Comparison of ENCODE assay signal across 1 cellular context in the genomic region with DNA sequence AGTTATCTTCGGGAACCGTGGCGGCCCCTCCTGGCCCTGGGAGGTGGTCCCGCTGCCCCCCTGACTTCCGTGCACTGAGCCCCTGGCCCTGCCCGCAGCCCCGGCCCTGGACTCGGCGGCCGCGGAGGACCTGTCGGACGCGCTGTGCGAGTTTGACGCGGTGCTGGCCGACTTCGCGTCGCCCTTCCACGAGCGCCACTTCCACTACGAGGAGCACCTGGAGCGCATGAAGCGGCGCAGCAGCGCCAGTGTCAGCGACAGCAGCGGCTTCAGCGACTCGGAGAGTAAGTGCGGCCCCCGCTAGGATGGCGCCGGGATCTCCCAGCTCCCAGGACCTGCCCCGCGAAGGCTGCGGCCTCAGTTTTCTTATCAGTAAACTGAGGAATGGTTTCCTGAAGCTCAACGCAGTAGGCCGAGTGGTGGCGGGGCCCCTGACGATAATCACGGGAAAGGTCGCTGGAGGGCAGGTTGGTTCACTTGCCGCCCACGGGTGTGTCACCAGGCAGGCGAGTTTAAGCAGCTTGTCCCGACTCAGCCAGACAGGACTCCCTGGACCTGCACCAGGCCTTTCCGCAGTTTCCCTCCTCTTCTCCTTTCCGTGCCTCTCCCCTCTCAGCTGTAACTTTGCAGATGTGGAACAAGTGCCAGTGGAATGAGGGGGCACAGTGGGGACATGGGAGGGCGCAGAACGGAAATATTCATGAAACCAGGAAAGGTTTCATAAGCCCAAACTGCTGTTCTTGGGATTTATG.
TF ChIP-seq lines count a peak whose summit lies in the region.

No MANE protein-coding gene starts in this region.

TF ChIP-seq in K562, 482 proteins besides CTCF, POLR2A, EP300 and RAD21 (continued from another document):
- TF ChIP-seq, protein P1, sequence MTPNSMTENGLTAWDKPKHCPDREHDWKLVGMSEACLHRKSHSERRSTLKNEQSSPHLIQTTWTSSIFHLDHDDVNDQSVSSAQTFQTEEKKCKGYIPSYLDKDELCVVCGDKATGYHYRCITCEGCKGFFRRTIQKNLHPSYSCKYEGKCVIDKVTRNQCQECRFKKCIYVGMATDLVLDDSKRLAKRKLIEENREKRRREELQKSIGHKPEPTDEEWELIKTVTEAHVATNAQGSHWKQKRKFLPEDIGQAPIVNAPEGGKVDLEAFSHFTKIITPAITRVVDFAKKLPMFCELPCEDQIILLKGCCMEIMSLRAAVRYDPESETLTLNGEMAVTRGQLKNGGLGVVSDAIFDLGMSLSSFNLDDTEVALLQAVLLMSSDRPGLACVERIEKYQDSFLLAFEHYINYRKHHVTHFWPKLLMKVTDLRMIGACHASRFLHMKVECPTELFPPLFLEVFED (CRISPR knock-in tag; conservative IDR thresholded peaks at IDR 0.05), result no peak
- no peak for TF ChIP-seq FOSL1 (tag; conservative IDR thresholded peaks at IDR 0.05)
- TF ChIP-seq, protein P2, sequence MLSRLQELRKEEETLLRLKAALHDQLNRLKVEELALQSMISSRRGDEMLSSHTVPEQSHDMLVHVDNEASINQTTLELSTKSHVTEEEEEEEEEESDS (CRISPR knock-in tag; IDR thresholded peaks at IDR 0.05), result no peak
- no peak for TF ChIP-seq FOXJ2 (tag; IDR thresholded peaks at IDR 0.05)
- peak in 1 of 2 experiments; percentile 33; a peak in 1 of 4 replicates for TF ChIP-seq RCOR1 (IDR thresholded peaks at IDR 0.05; ENCODE audit: borderline replicate concordance in 1 of 2, low read depth in 2 of 2, low read length in 2 of 2)
- TF ChIP-seq CXXC5 (CRISPR knock-in tag; IDR thresholded peaks at IDR 0.05), result peak; percentile 65
- TF ChIP-seq CREB1 (IDR thresholded peaks at IDR 0.05), result peak; percentile 48; the same call in 1 of the 2 replicates
- TF ChIP-seq CREB1 (CRISPR knock-in tag; IDR thresholded peaks at IDR 0.05), result no peak
- peak; percentile 53; the same call in 1 of the 2 replicates for TF ChIP-seq POLR2G (IDR thresholded peaks at IDR 0.05; ENCODE audit: low read depth, low read length)
- TF ChIP-seq CTBP1 (IDR thresholded peaks at IDR 0.05; ENCODE audit: borderline replicate concordance), result peak; percentile 35; the same call in 1 of the 2 replicates
- TF ChIP-seq SMAD4 (CRISPR knock-in tag; conservative IDR thresholded peaks at IDR 0.05), result 0 out of 2 replicates have a peak, but pooled peaks have one; percentile 7
- peak in 1 of 2 experiments; percentile 56; a peak in 1 of 4 replicates for TF ChIP-seq MAZ (CRISPR knock-in tag; conservative IDR thresholded peaks at IDR 0.05 in 1 of 2, IDR thresholded peaks at IDR 0.05 in 1 of 2)
- TF ChIP-seq CREM (IDR thresholded peaks at IDR 0.05; ENCODE audit: low read depth), result 0 out of 2 replicates have a peak, but pooled peaks have one; percentile 44
- TF ChIP-seq, protein P3, sequence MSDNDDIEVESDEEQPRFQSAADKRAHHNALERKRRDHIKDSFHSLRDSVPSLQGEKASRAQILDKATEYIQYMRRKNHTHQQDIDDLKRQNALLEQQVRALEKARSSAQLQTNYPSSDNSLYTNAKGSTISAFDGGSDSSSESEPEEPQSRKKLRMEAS (CRISPR knock-in tag; IDR thresholded peaks at IDR 0.05), result peak; percentile 81
- peak; percentile 74; the same call in 1 of the 2 replicates for TF ChIP-seq KAT7 (CRISPR knock-in tag; IDR thresholded peaks at IDR 0.05; ENCODE audit: borderline replicate concordance)
- TF ChIP-seq, protein P4, sequence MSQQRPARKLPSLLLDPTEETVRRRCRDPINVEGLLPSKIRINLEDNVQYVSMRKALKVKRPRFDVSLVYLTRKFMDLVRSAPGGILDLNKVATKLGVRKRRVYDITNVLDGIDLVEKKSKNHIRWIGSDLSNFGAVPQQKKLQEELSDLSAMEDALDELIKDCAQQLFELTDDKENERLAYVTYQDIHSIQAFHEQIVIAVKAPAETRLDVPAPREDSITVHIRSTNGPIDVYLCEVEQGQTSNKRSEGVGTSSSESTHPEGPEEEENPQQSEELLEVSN (IDR thresholded peaks at IDR 0.05; ENCODE audit: borderline replicate concordance in 1 of 2, extremely low read depth in 1 of 2, insufficient read depth in 1 of 2, insufficient read length in 1 of 2, low read depth in 1 of 2, low read length in 1 of 2, poor library complexity in 1 of 2, severe bottlenecking in 1 of 2), result peak; percentile 52 to 87
- peak; percentile 91 for TF ChIP-seq L3MBTL2 (IDR thresholded peaks at IDR 0.05)
- no peak for TF ChIP-seq ZC3H11A (IDR thresholded peaks at IDR 0.05; ENCODE audit: low read depth, low read length)
- TF ChIP-seq EGR1 (conservative IDR thresholded peaks at IDR 0.05), result peak; percentile 72
- TF ChIP-seq ZFX (CRISPR knock-in tag; IDR thresholded peaks at IDR 0.05), result peak; percentile 76
- TF ChIP-seq, protein P5, sequence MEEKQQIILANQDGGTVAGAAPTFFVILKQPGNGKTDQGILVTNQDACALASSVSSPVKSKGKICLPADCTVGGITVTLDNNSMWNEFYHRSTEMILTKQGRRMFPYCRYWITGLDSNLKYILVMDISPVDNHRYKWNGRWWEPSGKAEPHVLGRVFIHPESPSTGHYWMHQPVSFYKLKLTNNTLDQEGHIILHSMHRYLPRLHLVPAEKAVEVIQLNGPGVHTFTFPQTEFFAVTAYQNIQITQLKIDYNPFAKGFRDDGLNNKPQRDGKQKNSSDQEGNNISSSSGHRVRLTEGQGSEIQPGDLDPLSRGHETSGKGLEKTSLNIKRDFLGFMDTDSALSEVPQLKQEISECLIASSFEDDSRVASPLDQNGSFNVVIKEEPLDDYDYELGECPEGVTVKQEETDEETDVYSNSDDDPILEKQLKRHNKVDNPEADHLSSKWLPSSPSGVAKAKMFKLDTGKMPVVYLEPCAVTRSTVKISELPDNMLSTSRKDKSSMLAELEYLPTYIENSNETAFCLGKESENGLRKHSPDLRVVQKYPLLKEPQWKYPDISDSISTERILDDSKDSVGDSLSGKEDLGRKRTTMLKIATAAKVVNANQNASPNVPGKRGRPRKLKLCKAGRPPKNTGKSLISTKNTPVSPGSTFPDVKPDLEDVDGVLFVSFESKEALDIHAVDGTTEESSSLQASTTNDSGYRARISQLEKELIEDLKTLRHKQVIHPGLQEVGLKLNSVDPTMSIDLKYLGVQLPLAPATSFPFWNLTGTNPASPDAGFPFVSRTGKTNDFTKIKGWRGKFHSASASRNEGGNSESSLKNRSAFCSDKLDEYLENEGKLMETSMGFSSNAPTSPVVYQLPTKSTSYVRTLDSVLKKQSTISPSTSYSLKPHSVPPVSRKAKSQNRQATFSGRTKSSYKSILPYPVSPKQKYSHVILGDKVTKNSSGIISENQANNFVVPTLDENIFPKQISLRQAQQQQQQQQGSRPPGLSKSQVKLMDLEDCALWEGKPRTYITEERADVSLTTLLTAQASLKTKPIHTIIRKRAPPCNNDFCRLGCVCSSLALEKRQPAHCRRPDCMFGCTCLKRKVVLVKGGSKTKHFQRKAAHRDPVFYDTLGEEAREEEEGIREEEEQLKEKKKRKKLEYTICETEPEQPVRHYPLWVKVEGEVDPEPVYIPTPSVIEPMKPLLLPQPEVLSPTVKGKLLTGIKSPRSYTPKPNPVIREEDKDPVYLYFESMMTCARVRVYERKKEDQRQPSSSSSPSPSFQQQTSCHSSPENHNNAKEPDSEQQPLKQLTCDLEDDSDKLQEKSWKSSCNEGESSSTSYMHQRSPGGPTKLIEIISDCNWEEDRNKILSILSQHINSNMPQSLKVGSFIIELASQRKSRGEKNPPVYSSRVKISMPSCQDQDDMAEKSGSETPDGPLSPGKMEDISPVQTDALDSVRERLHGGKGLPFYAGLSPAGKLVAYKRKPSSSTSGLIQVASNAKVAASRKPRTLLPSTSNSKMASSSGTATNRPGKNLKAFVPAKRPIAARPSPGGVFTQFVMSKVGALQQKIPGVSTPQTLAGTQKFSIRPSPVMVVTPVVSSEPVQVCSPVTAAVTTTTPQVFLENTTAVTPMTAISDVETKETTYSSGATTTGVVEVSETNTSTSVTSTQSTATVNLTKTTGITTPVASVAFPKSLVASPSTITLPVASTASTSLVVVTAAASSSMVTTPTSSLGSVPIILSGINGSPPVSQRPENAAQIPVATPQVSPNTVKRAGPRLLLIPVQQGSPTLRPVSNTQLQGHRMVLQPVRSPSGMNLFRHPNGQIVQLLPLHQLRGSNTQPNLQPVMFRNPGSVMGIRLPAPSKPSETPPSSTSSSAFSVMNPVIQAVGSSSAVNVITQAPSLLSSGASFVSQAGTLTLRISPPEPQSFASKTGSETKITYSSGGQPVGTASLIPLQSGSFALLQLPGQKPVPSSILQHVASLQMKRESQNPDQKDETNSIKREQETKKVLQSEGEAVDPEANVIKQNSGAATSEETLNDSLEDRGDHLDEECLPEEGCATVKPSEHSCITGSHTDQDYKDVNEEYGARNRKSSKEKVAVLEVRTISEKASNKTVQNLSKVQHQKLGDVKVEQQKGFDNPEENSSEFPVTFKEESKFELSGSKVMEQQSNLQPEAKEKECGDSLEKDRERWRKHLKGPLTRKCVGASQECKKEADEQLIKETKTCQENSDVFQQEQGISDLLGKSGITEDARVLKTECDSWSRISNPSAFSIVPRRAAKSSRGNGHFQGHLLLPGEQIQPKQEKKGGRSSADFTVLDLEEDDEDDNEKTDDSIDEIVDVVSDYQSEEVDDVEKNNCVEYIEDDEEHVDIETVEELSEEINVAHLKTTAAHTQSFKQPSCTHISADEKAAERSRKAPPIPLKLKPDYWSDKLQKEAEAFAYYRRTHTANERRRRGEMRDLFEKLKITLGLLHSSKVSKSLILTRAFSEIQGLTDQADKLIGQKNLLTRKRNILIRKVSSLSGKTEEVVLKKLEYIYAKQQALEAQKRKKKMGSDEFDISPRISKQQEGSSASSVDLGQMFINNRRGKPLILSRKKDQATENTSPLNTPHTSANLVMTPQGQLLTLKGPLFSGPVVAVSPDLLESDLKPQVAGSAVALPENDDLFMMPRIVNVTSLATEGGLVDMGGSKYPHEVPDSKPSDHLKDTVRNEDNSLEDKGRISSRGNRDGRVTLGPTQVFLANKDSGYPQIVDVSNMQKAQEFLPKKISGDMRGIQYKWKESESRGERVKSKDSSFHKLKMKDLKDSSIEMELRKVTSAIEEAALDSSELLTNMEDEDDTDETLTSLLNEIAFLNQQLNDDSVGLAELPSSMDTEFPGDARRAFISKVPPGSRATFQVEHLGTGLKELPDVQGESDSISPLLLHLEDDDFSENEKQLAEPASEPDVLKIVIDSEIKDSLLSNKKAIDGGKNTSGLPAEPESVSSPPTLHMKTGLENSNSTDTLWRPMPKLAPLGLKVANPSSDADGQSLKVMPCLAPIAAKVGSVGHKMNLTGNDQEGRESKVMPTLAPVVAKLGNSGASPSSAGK (IDR thresholded peaks at IDR 0.05), result peak; percentile 92
- peak; percentile 53 to 69 for TF ChIP-seq NRF1 (conservative IDR thresholded peaks at IDR 0.05 in 1 of 2, IDR thresholded peaks at IDR 0.05 in 1 of 2)
- peak; percentile 34 for TF ChIP-seq HNRNPLL (IDR thresholded peaks at IDR 0.05; ENCODE audit: low read depth, low read length, poor library complexity, severe bottlenecking)
- 0 out of 2 replicates have a peak, but pooled peaks have one; percentile 45 for TF ChIP-seq ZBED1 (IDR thresholded peaks at IDR 0.05)
- TF ChIP-seq, protein P6, sequence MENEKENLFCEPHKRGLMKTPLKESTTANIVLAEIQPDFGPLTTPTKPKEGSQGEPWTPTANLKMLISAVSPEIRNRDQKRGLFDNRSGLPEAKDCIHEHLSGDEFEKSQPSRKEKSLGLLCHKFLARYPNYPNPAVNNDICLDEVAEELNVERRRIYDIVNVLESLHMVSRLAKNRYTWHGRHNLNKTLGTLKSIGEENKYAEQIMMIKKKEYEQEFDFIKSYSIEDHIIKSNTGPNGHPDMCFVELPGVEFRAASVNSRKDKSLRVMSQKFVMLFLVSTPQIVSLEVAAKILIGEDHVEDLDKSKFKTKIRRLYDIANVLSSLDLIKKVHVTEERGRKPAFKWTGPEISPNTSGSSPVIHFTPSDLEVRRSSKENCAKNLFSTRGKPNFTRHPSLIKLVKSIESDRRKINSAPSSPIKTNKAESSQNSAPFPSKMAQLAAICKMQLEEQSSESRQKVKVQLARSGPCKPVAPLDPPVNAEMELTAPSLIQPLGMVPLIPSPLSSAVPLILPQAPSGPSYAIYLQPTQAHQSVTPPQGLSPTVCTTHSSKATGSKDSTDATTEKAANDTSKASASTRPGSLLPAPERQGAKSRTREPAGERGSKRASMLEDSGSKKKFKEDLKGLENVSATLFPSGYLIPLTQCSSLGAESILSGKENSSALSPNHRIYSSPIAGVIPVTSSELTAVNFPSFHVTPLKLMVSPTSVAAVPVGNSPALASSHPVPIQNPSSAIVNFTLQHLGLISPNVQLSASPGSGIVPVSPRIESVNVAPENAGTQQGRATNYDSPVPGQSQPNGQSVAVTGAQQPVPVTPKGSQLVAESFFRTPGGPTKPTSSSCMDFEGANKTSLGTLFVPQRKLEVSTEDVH (IDR thresholded peaks at IDR 0.05; ENCODE audit: low read depth, partially characterized antibody), result no peak
- TF ChIP-seq, protein P7, sequence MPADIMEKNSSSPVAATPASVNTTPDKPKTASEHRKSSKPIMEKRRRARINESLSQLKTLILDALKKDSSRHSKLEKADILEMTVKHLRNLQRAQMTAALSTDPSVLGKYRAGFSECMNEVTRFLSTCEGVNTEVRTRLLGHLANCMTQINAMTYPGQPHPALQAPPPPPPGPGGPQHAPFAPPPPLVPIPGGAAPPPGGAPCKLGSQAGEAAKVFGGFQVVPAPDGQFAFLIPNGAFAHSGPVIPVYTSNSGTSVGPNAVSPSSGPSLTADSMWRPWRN (IDR thresholded peaks at IDR 0.05; ENCODE audit: low read depth), result no peak
- peak; percentile 17; the same call in 1 of the 2 replicates for TF ChIP-seq ZNF263 (CRISPR knock-in tag; IDR thresholded peaks at IDR 0.05; ENCODE audit: borderline replicate concordance)
- TF ChIP-seq RBFOX2 (IDR thresholded peaks at IDR 0.05; ENCODE audit: low read depth, low read length), result peak; percentile 63
